ENCODE assay signal across 18 cellular contexts in genomic region chr19:5788422-5788821, GRCh38. TPM values are rescaled to one million over a fixed set of nuclear protein-coding genes. Genes with fewer than 3 reads are reported as not detected.
A peak's percentile ranks its signal among the peaks of the same experiment; 100 is the strongest.
DNase-seq lines count a peak whose midpoint lies in the region; ATAC-seq and TF ChIP-seq lines count a peak whose summit lies in the region.
"Had no signal": no experiment of that assay in that cellular context is flagged by ENCODE, and none has a peak within 500 bp of the region (broad histone marks: within the 10 kb centered on the region; RNA-seq: fewer than 3 reads in every experiment).

No MANE protein-coding gene starts in this region.

- peaks cover 15% of the 10 kb centered on the region for H3K4me1 Mint-ChIP-seq in activated naive CD8-positive, alpha-beta T cell (ENCODE audit: low read depth)
- H3K4me1 Mint-ChIP-seq in activated naive CD8-positive, alpha-beta T cell treated with anti-CD3 and anti-CD28 coated beads, Interleukin-2, amount 50 U/mL, for 24 hours = peaks cover 13% of the 10 kb centered on the region
- peaks cover 11% of the 10 kb centered on the region for H3K4me1 Mint-ChIP-seq in endothelial cell (ENCODE audit: unreplicated experiment)
- peaks cover 10% of the 10 kb centered on the region for H3K4me1 Mint-ChIP-seq in type B pancreatic cell (ENCODE audit: unreplicated experiment)

- ATAC-seq in activated naive CD8-positive, alpha-beta T cell treated with anti-CD3 and anti-CD28 coated beads, Interleukin-2, amount 50 U/mL, for 24 hours = no peak

- H3K27ac Mint-ChIP-seq in activated naive CD8-positive, alpha-beta T cell = peak overlapping the region; percentile 64
- no peak overlapping the region for H3K27ac Mint-ChIP-seq in activated naive CD8-positive, alpha-beta T cell treated with anti-CD3 and anti-CD28 coated beads, Interleukin-2, amount 50 U/mL, for 24 hours
- H3K27ac Mint-ChIP-seq in endothelial cell (ENCODE audit: unreplicated experiment) (no peak overlapping the region), type B pancreatic cell (no peak overlapping the region)

- POLR2A ChIA-PET in RWPE1 (lab: Yijun Ruan, JAX; ENCODE audit: low non-redundant PET) = interaction anchor here (0.6 to 0.7 kb wide), 2 partner anchors 21 to 51 kb away, joined by 5 to 7 read pairs; no protein-coding TSS in a partner anchor

- H3K4me1 ChIP-seq in sigmoid colon (peaks cover 2 to 9% (median 9%) of the 10 kb centered on the region in 4 donors), ovary (ENCODE audit: insufficient read depth) (no peaks in the 10 kb centered on the region)
- H3K4me1 ChIP-seq: BE2C had no signal

- H3K27me3 ChIP-seq in sigmoid colon (no peaks in the 10 kb centered on the region), ovary (no peaks in the 10 kb centered on the region)
- H3K27me3 ChIP-seq: BE2C had no signal

- H3K27ac ChIP-seq in RWPE1 (peak overlapping the region; percentile 97), sigmoid colon (no peak overlapping the region), ovary (no peak overlapping the region)

- H3K4me3 Mint-ChIP-seq in activated naive CD8-positive, alpha-beta T cell = peak overlapping the region; percentile 57
- H3K4me3 Mint-ChIP-seq in activated naive CD8-positive, alpha-beta T cell treated with anti-CD3 and anti-CD28 coated beads, Interleukin-2, amount 50 U/mL, for 24 hours = no peak overlapping the region
- H3K4me3 Mint-ChIP-seq in endothelial cell (ENCODE audit: unreplicated experiment) = peak overlapping the region; percentile 57
- peak overlapping the region; percentile 59 for H3K4me3 Mint-ChIP-seq in type B pancreatic cell

- H3K36me3 Mint-ChIP-seq in activated naive CD8-positive, alpha-beta T cell = peaks cover 6% of the 10 kb centered on the region
- H3K36me3 Mint-ChIP-seq in activated naive CD8-positive, alpha-beta T cell treated with anti-CD3 and anti-CD28 coated beads, Interleukin-2, amount 50 U/mL, for 24 hours (ENCODE audit: low read depth) = peaks cover 37% of the 10 kb centered on the region
- H3K36me3 Mint-ChIP-seq in endothelial cell (ENCODE audit: low read depth, unreplicated experiment) (peaks cover 17% of the 10 kb centered on the region), type B pancreatic cell (peaks cover 11% of the 10 kb centered on the region)

- H3K9me3 Mint-ChIP-seq in activated naive CD8-positive, alpha-beta T cell (ENCODE audit: low read depth) = no peaks in the 10 kb centered on the region
- no peaks in the 10 kb centered on the region for H3K9me3 Mint-ChIP-seq in activated naive CD8-positive, alpha-beta T cell treated with anti-CD3 and anti-CD28 coated beads, Interleukin-2, amount 50 U/mL, for 24 hours
- H3K9me3 Mint-ChIP-seq in endothelial cell (ENCODE audit: unreplicated experiment) (no peaks in the 10 kb centered on the region), type B pancreatic cell (peaks cover 5% of the 10 kb centered on the region)

- WGBS in sigmoid colon, 2 donors = 89 to 96% methylated on average over 5 of the region's 5 CpGs
- 90 to 96% (median 92%) methylated on average over 5 of the region's 5 CpGs for WGBS in ovary, 3 donors

- intact Hi-C loops in sigmoid colon (cut with DNase I) (no loop called here), ovary (cut with DNase I) (loop anchor here in 1 of 4 donors (10.0 kb wide), 1 partner anchor 236 kb away; no protein-coding TSS in a partner anchor)

- TF ChIP-seq EP300 in sigmoid colon (IDR thresholded peaks at IDR 0.05) = no peak
- no peak for TF ChIP-seq EP300 in ovary (IDR thresholded peaks at IDR 0.05)

- DNase-seq in activated naive CD8-positive, alpha-beta T cell treated with anti-CD3 and anti-CD28 coated beads, Interleukin-2, amount 50 U/mL, for 24 hours = no peak
- no peak for DNase-seq in RWPE1 (ENCODE audit: low spot score)
- DNase-seq in endothelial cell (ENCODE audit: low spot score) = no peak
- no peak for DNase-seq in type B pancreatic cell (ENCODE audit: extremely low spot score, unreplicated experiment)
- DNase-seq in sigmoid colon = no peak
- DNase-seq in ovary = no peak
- DNase-seq: BE2C; Calu3; CD4-positive, alpha-beta memory T cell; DMS53; H7; NCI-H187 treated with DMSO at 0.1 percent for 48 hours; NCI-H69; NK-92 treated with Interleukin-12 subunit alpha and Interleukin-12 subunit beta, amount 100 ng/mL, for 24 hours; SHP77 treated with DMSO at 0.1 percent for 48 hours had no signal

- no peak overlapping the region for H3K4me3 ChIP-seq in sigmoid colon
- no peak overlapping the region for H3K4me3 ChIP-seq in ovary

- H3K36me3 ChIP-seq in sigmoid colon = peaks cover 36 to 63% (median 49%) of the 10 kb centered on the region in 4 donors
- peaks cover 2% of the 10 kb centered on the region for H3K36me3 ChIP-seq in ovary

- TF ChIP-seq CTCF in RWPE1 (conservative IDR thresholded peaks at IDR 0.05; ENCODE audit: low read depth) (no peak), endothelial cell (IDR thresholded peaks at IDR 0.05; ENCODE audit: unreplicated experiment) (no peak), type B pancreatic cell (conservative IDR thresholded peaks at IDR 0.05) (no peak), sigmoid colon (IDR thresholded peaks at IDR 0.05) (no peak), ovary (IDR thresholded peaks at IDR 0.05) (no peak)

- CTCF ChIA-PET in RWPE1 (lab: Yijun Ruan, JAX) = no interaction called here

- no peaks in the 10 kb centered on the region for H3K27me3 Mint-ChIP-seq in activated naive CD8-positive, alpha-beta T cell
- H3K27me3 Mint-ChIP-seq in activated naive CD8-positive, alpha-beta T cell treated with anti-CD3 and anti-CD28 coated beads, Interleukin-2, amount 50 U/mL, for 24 hours = peaks cover 3% of the 10 kb centered on the region
- H3K27me3 Mint-ChIP-seq in endothelial cell (ENCODE audit: unreplicated experiment) = peaks cover 14% of the 10 kb centered on the region
- no peaks in the 10 kb centered on the region for H3K27me3 Mint-ChIP-seq in type B pancreatic cell

- no peak for TF ChIP-seq POLR2A in sigmoid colon (IDR thresholded peaks at IDR 0.05)
- no peak for TF ChIP-seq POLR2A in ovary (IDR thresholded peaks at IDR 0.05)

- H3K9me3 ChIP-seq in sigmoid colon (no peaks in the 10 kb centered on the region), ovary (no peaks in the 10 kb centered on the region)
- H3K9me3 ChIP-seq: BE2C had no signal

RNA-seq across cellular contexts. Expression of gene DUS3L, which starts 2.5 kb away (rescaled TPM):
- total RNA-seq in endothelial cell (ENCODE audit: unreplicated experiment) = 16.2 TPM
- total RNA-seq in type B pancreatic cell (ENCODE audit: low replicate concordance) = 38.6 and 45.0 TPM in 2 replicates
- total RNA-seq in sigmoid colon = 10 to 100 TPM; 26.7 to 37.4 (median 31.7) TPM
- polyA plus RNA-seq in sigmoid colon = 10 to 100 TPM in 2 of 3 donors, 1 to 10 TPM in 1; 8.3 to 42.0 (median 15.0) TPM
- 10 to 100 TPM; 29.3 to 50.1 (median 39.9) TPM for total RNA-seq in ovary
- 10 to 100 TPM in 1 of 2 donors, 1 to 10 TPM in 1; 1.2 to 39.7 TPM for polyA plus RNA-seq in ovary

RNA-seq across cellular contexts. Expression of gene PRR22, which starts 3.9 kb away (rescaled TPM):
- total RNA-seq in endothelial cell (ENCODE audit: unreplicated experiment) (2.2 TPM), type B pancreatic cell (ENCODE audit: low replicate concordance) (3.3 and 5.2 TPM in 2 replicates), sigmoid colon (1 to 10 TPM in 1 of 4 donors, under 1 TPM in 1, not detected in 2; 0.71 to 1.1 TPM), ovary (1 to 10 TPM in 5 of 7 donors, under 1 TPM in 2; 0.24 to 3.8 (median 2.3) TPM)
- polyA plus RNA-seq in sigmoid colon (1 to 10 TPM in 1 of 3 donors, under 1 TPM in 1, not detected in 1; 0.60 to 9.2 TPM), ovary (1 to 10 TPM in 1 of 2 donors, not detected in 1; 1.6 TPM)
- polyA plus RNA-seq: CD4-positive, alpha-beta memory T cell had no signal

RNA-seq across cellular contexts. Expression of gene NRTN, which starts 16.4 kb away (rescaled TPM):
- total RNA-seq in endothelial cell (ENCODE audit: unreplicated experiment) (0.56 TPM), type B pancreatic cell (ENCODE audit: low replicate concordance) (2.8 and 5.4 TPM in 2 replicates), sigmoid colon (10 to 100 TPM in 1 of 4 donors, 1 to 10 TPM in 3; 6.1 to 12.2 (median 6.6) TPM), ovary (1 to 10 TPM in 2 of 7 donors, under 1 TPM in 2, not detected in 3; 0.38 to 2.8 (median 1.3) TPM)
- polyA plus RNA-seq in sigmoid colon (1 to 10 TPM in 1 of 3 donors, not detected in 2; 1.7 TPM), ovary (under 1 TPM in 1 of 2 donors, not detected in 1; 0.11 TPM)
- total RNA-seq: LHCN-M2 had no signal

RNA-seq across cellular contexts. Expression of gene FUT6, which starts 51.1 kb away (rescaled TPM):
- total RNA-seq in endothelial cell (ENCODE audit: unreplicated experiment) = 0.18 TPM
- 0.87 and 1.4 TPM in 2 replicates for total RNA-seq in type B pancreatic cell (ENCODE audit: low replicate concordance)
- not detected for total RNA-seq in sigmoid colon
- 10 to 100 TPM; 14.8 to 61.1 (median 21.0) TPM for polyA plus RNA-seq in sigmoid colon
- total RNA-seq in ovary = 1 to 10 TPM in 1 of 7 donors, under 1 TPM in 3, not detected in 3; 0.11 to 2.6 (median 0.38) TPM
- polyA plus RNA-seq in ovary = not detected
- total RNA-seq: CD4-positive, alpha-beta memory T cell; H7; LHCN-M2; OCI-LY7 had no signal
- polyA plus RNA-seq: CD4-positive, alpha-beta memory T cell had no signal
